ENCODE assay signal across 41 cellular contexts in the genomic region with DNA sequence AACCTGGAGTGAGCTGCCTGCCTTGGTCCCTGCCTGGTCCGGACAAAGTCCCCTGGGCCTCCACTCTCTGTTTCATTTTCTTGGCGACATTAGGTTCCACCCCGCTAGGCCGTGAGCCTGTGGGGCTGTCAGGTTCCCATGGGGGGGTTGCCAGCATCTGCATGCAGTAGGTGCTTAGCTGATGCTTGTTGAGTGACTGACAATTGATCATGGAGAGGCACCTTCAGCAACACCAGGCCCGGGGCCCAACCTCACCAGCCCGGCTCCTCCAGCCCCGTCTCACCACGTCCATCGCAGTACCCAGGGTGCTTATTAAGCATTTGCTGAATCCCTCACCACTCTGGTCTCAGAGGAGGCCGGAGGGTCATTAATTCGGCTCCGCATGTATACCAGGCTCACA. TPM values are rescaled to one million over a fixed set of nuclear protein-coding genes. Genes with fewer than 3 reads are reported as not detected.
"Had no signal": no experiment of that assay in that cellular context is flagged by ENCODE, and none has a peak within 500 bp of the region (broad histone marks: within the 10 kb centered on the region; RNA-seq: fewer than 3 reads in every experiment).

No MANE protein-coding gene starts in this region.

- H3K27me3 Mint-ChIP-seq: activated CD8-positive, alpha-beta memory T cell treated with anti-CD3 and anti-CD28 coated beads, Interleukin-2, amount 10 ng/mL, durations not matched to agents 7 days and 5 days; activated naive CD8-positive, alpha-beta T cell; activated naive CD8-positive, alpha-beta T cell treated with anti-CD3 and anti-CD28 coated beads, Interleukin-2, amount 50 U/mL, for 24 hours; brain had no signal

- ATAC-seq: activated CD8-positive, alpha-beta memory T cell treated with anti-CD3 and anti-CD28 coated beads, Interleukin-2, amount 10 ng/mL, durations not matched to agents 7 days and 5 days; activated naive CD8-positive, alpha-beta T cell treated with anti-CD3 and anti-CD28 coated beads, Interleukin-2, amount 50 U/mL, for 24 hours; PC-3; Right ventricle myocardium inferior; SK-N-SH treated with all-trans-retinoic acid at 6 μM for 48 hours had no signal

- FAIRE-seq: bronchial epithelial cell had no signal

- H3K36me3 Mint-ChIP-seq: activated CD8-positive, alpha-beta memory T cell treated with anti-CD3 and anti-CD28 coated beads, Interleukin-2, amount 10 ng/mL, durations not matched to agents 7 days and 5 days; activated naive CD4-positive, alpha-beta T cell treated with anti-CD3 and anti-CD28 coated beads, Interleukin-2, amount 10 ng/mL, durations not matched to agents 7 days and 5 days; activated naive CD8-positive, alpha-beta T cell had no signal

- H3K27ac Mint-ChIP-seq: activated B cell treated with CpG ODN at 0.5 μM for 24 hours; activated CD4-positive, alpha-beta memory T cell treated with anti-CD3 and anti-CD28 coated beads, Interleukin-2, amount 10 ng/mL, durations not matched to agents 7 days and 5 days; activated CD8-positive, alpha-beta memory T cell treated with anti-CD3 and anti-CD28 coated beads, Interleukin-2, amount 10 ng/mL, durations not matched to agents 7 days and 5 days; activated naive CD4-positive, alpha-beta T cell treated with anti-CD3 and anti-CD28 coated beads, Interleukin-2, amount 10 ng/mL, durations not matched to agents 7 days and 5 days; activated naive CD8-positive, alpha-beta T cell; activated naive CD8-positive, alpha-beta T cell treated with anti-CD3 and anti-CD28 coated beads, Interleukin-2, amount 50 U/mL, for 24 hours; brain had no signal

- H3K36me3 ChIP-seq: MG63 had no signal

- H3K4me1 Mint-ChIP-seq: activated B cell treated with CpG ODN at 0.5 μM for 24 hours; activated CD4-positive, alpha-beta memory T cell treated with anti-CD3 and anti-CD28 coated beads, Interleukin-2, amount 10 ng/mL, durations not matched to agents 7 days and 5 days; activated CD8-positive, alpha-beta memory T cell treated with anti-CD3 and anti-CD28 coated beads, Interleukin-2, amount 10 ng/mL, durations not matched to agents 7 days and 5 days; activated naive CD4-positive, alpha-beta T cell treated with anti-CD3 and anti-CD28 coated beads, Interleukin-2, amount 10 ng/mL, durations not matched to agents 7 days and 5 days; activated naive CD8-positive, alpha-beta T cell treated with anti-CD3 and anti-CD28 coated beads, Interleukin-2, amount 50 U/mL, for 24 hours had no signal

- H3K4me3 ChIP-seq: MG63, Peyer's patch had no signal

- H3K4me3 Mint-ChIP-seq: activated B cell treated with CpG ODN at 0.5 μM for 24 hours; activated CD4-positive, alpha-beta memory T cell treated with anti-CD3 and anti-CD28 coated beads, Interleukin-2, amount 10 ng/mL, durations not matched to agents 7 days and 5 days; activated CD8-positive, alpha-beta memory T cell treated with anti-CD3 and anti-CD28 coated beads, Interleukin-2, amount 10 ng/mL, durations not matched to agents 7 days and 5 days; activated naive CD4-positive, alpha-beta T cell treated with anti-CD3 and anti-CD28 coated beads, Interleukin-2, amount 10 ng/mL, durations not matched to agents 7 days and 5 days; activated naive CD8-positive, alpha-beta T cell; activated naive CD8-positive, alpha-beta T cell treated with anti-CD3 and anti-CD28 coated beads, Interleukin-2, amount 50 U/mL, for 24 hours; brain had no signal

- H3K9me3 ChIP-seq: MG63, Peyer's patch had no signal

- DNase-seq: activated B cell treated with CpG ODN at 0.5 μM for 24 hours; activated CD4-positive, alpha-beta memory T cell treated with anti-CD3 and anti-CD28 coated beads, Interleukin-2, amount 10 ng/mL, durations not matched to agents 7 days and 5 days; activated CD4-positive, alpha-beta T cell treated with anti-CD3 and anti-CD28 coated beads for 1 hour; activated CD4-positive, alpha-beta T cell treated with anti-CD3 and anti-CD28 coated beads for 48 hours; activated CD8-positive, alpha-beta memory T cell treated with anti-CD3 and anti-CD28 coated beads for 24 hours; activated CD8-positive, alpha-beta memory T cell treated with anti-CD3 and anti-CD28 coated beads, Interleukin-2, amount 10 ng/mL, durations not matched to agents 7 days and 5 days; activated CD8-positive, alpha-beta memory T cell treated with anti-CD3 and anti-CD28 coated beads, Interleukin-2, amount 50 U/mL, for 48 hours; activated effector memory CD4-positive, alpha-beta T cell treated with Interleukin-2 at 50 U/mL for 16 hours; activated naive CD4-positive, alpha-beta T cell treated with anti-CD3 and anti-CD28 coated beads, Interleukin-2, amount 10 ng/mL, durations not matched to agents 7 days and 5 days; activated naive CD8-positive, alpha-beta T cell treated with anti-CD3 and anti-CD28 coated beads, Interleukin-2, amount 50 U/mL, for 24 hours; activated T-cell treated with anti-CD3 and anti-CD28 coated beads, Interleukin-2, amount 50 U/mL, for 48 hours; anterior cingulate cortex; caudate nucleus; Kasumi-1; KG1; MG63; NCI-H1048; NCI-H1105 treated with DMSO at 0.1 percent for 48 hours; NCI-H1436; NCI-H1694; NCI-H2029; NCI-H345; NCI-H510A; NCI-H526; NCI-H748 treated with DMSO at 0.1 percent for 48 hours; NK-92 treated with Interleukin-12 subunit alpha and Interleukin-12 subunit beta, amount 100 ng/mL, for 24 hours; PC-3; Peyer's patch; RPMI8226; SIG-M5; SW 1271; T-helper 1 cell; T-helper 2 cell; T-helper 9 cell had no signal

- H3K27me3 ChIP-seq: MG63, Peyer's patch had no signal

- H3K4me1 ChIP-seq: Peyer's patch had no signal

- H3K27ac ChIP-seq: Peyer's patch, VCaP had no signal

RNA-seq across cellular contexts. Expression of a gene that starts 13.4 kb away (rescaled TPM):
- total RNA-seq: activated B cell treated with CpG ODN at 0.5 μM for 24 hours; activated CD4-positive, alpha-beta memory T cell treated with anti-CD3 and anti-CD28 coated beads, Interleukin-2, amount 10 ng/mL, durations not matched to agents 7 days and 5 days; activated CD8-positive, alpha-beta memory T cell treated with anti-CD3 and anti-CD28 coated beads, Interleukin-2, amount 10 ng/mL, durations not matched to agents 7 days and 5 days; Right ventricle myocardium inferior; SK-MEL-5 had no signal

RNA-seq across cellular contexts. Expression of a gene that starts 55.6 kb away (rescaled TPM):
- total RNA-seq: activated B cell treated with CpG ODN at 0.5 μM for 24 hours; activated CD4-positive, alpha-beta memory T cell treated with anti-CD3 and anti-CD28 coated beads, Interleukin-2, amount 10 ng/mL, durations not matched to agents 7 days and 5 days; activated CD8-positive, alpha-beta memory T cell treated with anti-CD3 and anti-CD28 coated beads, Interleukin-2, amount 10 ng/mL, durations not matched to agents 7 days and 5 days had no signal

RNA-seq across cellular contexts. Expression of a gene that starts 57.5 kb away (rescaled TPM):
- total RNA-seq: activated B cell treated with CpG ODN at 0.5 μM for 24 hours; activated CD4-positive, alpha-beta memory T cell treated with anti-CD3 and anti-CD28 coated beads, Interleukin-2, amount 10 ng/mL, durations not matched to agents 7 days and 5 days; activated CD8-positive, alpha-beta memory T cell treated with anti-CD3 and anti-CD28 coated beads, Interleukin-2, amount 10 ng/mL, durations not matched to agents 7 days and 5 days; bronchial epithelial cell; PC-3; Peyer's patch; Right ventricle myocardium inferior had no signal
